In genomic region chr11:103499710-103500340, GRCh38 we compare ENCODE assay signal across 21 cellular contexts.
DNase-seq lines count a peak whose midpoint lies in the region; ATAC-seq and TF ChIP-seq lines count a peak whose summit lies in the region.
"Had no signal": no experiment of that assay in that cellular context is flagged by ENCODE, and none has a peak within 500 bp of the region (broad histone marks: within the 10 kb centered on the region; RNA-seq: fewer than 3 reads in every experiment).

No MANE protein-coding gene starts in this region.

- ATAC-seq in PC-3 (peak; percentile 97), esophagus mucosa (peak; percentile 57), GM18502 (IDR thresholded peaks at IDR 0.05; ENCODE audit: poor library complexity, unreplicated experiment) (no peak), HG03521 (IDR thresholded peaks at IDR 0.05; ENCODE audit: unreplicated experiment) (no peak)
- ATAC-seq: A549 had no signal

- no peaks in the 10 kb centered on the region for H3K27me3 ChIP-seq in PC-3 (ENCODE audit: low read length)
- no peaks in the 10 kb centered on the region for H3K27me3 ChIP-seq in Peyer's patch
- H3K27me3 ChIP-seq: BLaER1 had no signal

- no peak overlapping the region for H2AFZ ChIP-seq in PC-3 (ENCODE audit: low read length)

- H3K9me3 ChIP-seq in PC-3 (ENCODE audit: low read length), result no peaks in the 10 kb centered on the region
- no peaks in the 10 kb centered on the region for H3K9me3 ChIP-seq in Peyer's patch
- H3K9me3 ChIP-seq: A549, BLaER1 had no signal

- H4K20me1 ChIP-seq in PC-3 (ENCODE audit: low read length), result no peaks in the 10 kb centered on the region
- H4K20me1 ChIP-seq: BLaER1 had no signal

- H3K4me1 ChIP-seq in PC-3 (ENCODE audit: insufficient read depth, low read length) (peaks cover 16% of the 10 kb centered on the region), Peyer's patch (no peaks in the 10 kb centered on the region)
- H3K4me1 ChIP-seq: A549, BLaER1 had no signal

- H3K36me3 ChIP-seq in PC-3 (ENCODE audit: low read depth, low read length) (no peaks in the 10 kb centered on the region), Peyer's patch (no peaks in the 10 kb centered on the region)
- H3K36me3 ChIP-seq: BLaER1 had no signal

- no peak for TF ChIP-seq POLR2A in Peyer's patch (IDR thresholded peaks at IDR 0.05)

- no TSS peak for BruUV-seq in PC-3 (replicated peaks; lab: Mats Ljungman, UMichigan)

- in situ Hi-C loops in Caki2 (cut with HindIII; ENCODE audit: low pct_unique_long_range_greater_than_20kb, low sequenced_read_pairs), result no loop called here

- no peak overlapping the region for H3K9ac ChIP-seq in PC-3 (ENCODE audit: low read length)
- H3K9ac ChIP-seq: BLaER1 had no signal

- TF ChIP-seq CTCF in PC-3 (conservative IDR thresholded peaks at IDR 0.05; ENCODE audit: low read depth, low read length) (no peak), Peyer's patch (IDR thresholded peaks at IDR 0.05) (no peak)

- H3K79me2 ChIP-seq in PC-3 (ENCODE audit: low read length), result no peaks in the 10 kb centered on the region

- intact Hi-C loops in PC-3 (cut with micrococcal nuclease), result no loop called here

- H3K27ac ChIP-seq in PC-3 (ENCODE audit: low read length) (no peak overlapping the region), Peyer's patch (no peak overlapping the region)
- H3K27ac ChIP-seq: A549, BLaER1, HL-60 had no signal

- no peaks in the 10 kb centered on the region for H3K9me2 ChIP-seq in PC-3 (replicated peaks; ENCODE audit: low read length)

- POLR2A ChIA-PET in PC-3 (lab: Charles Lee; ENCODE audit: unreplicated experiment), result no interaction called here

- H3K4me3 ChIP-seq in PC-3 (ENCODE audit: low read length) (no peak overlapping the region), Peyer's patch (no peak overlapping the region)
- H3K4me3 ChIP-seq: A549, BLaER1 had no signal

- no peaks in the 10 kb centered on the region for H3F3A ChIP-seq in PC-3 (ENCODE audit: low read length, unreplicated experiment)

- CTCF ChIA-PET in PC-3 (lab: Charles Lee), result no interaction called here

- H3K4me2 ChIP-seq in PC-3 (ENCODE audit: low read length), result peak overlapping the region; percentile 32
- H3K4me2 ChIP-seq: A549, BLaER1 had no signal

- peak; percentile 12 for DNase-seq in Caki2 (ENCODE audit: low read depth)
- peak; percentile 19 for DNase-seq in H4 (ENCODE audit: low spot score)
- DNase-seq in PC-3, result peak; percentile 73
- DNase-seq in Peyer's patch, result no peak
- no peak for DNase-seq in NCI-H2107 treated with DMSO at 0.1 percent for 48 hours (lab: John Stamatoyannopoulos, UW; ENCODE audit: unreplicated experiment)
- DNase-seq: CD4-positive, alpha-beta memory T cell; DMS79; GOT3; Kasumi-1; NCI-H1105 treated with DMSO at 0.1 percent for 48 hours; NCI-H1694; NCI-H2227 treated with DMSO at 0.1 percent for 48 hours; NCI-H510A treated with DMSO at 0.1 percent for 48 hours; NCI-H82; OCI-M1 had no signal

Comparison
In these comparisons a context has a peak if more than half of its experiments do, and no peak if none do; other contexts are left out.
1. DNase-seq: peak in Caki2 (single experiment), H4 (single experiment) and PC-3 (single experiment); none in Peyer's patch (0 of 3) and NCI-H2107 treated with DMSO at 0.1 percent for 48 hours (single experiment).
2. ATAC-seq: peak in PC-3 (single experiment) and esophagus mucosa (single experiment); none in GM18502 (single experiment) and HG03521 (single experiment).